Comparison of ENCODE assay signal across 26 cellular contexts in genomic region chr7:33393770-33394169, GRCh38.
"Had no signal": no experiment of that assay in that cellular context is flagged by ENCODE, and none has a peak within 500 bp of the region (broad histone marks: within the 10 kb centered on the region; RNA-seq: fewer than 3 reads in every experiment).

No MANE protein-coding gene starts in this region.

- H3K27me3 Mint-ChIP-seq: natural killer cell treated with Interleukin-12 subunit alpha and Interleukin-12 subunit beta and Interleukin-15 and Interleukin-18, amount 100 ng/mL, for 72 hours; progenitor cell of endocrine pancreas; stimulated activated naive B cell treated with anti-CD40 and anti-IgM and Interleukin-4, amounts not matched to agents 10 μg/mL and 1 μg/mL and 100 μg/mL, for 72 hours; stimulated activated naive CD8-positive, alpha-beta T cell treated with anti-CD3 and anti-CD28 coated beads, Interleukin-15, Interleukin-2, amounts not matched to agents 100 ng/mL and 50 ng/mL, for 24 hours had no signal

- DNase-seq: occipital lobe; ovary; posterior cingulate gyrus; psoas muscle; right cardiac atrium; right lobe of liver; sigmoid colon; small intestine; stimulated activated CD4-positive, alpha-beta T cell treated with anti-CD3 and anti-CD28 coated beads, Interleukin-15, amount 100 ng/mL, for 24 hours; stimulated activated CD4-positive, alpha-beta T cell treated with anti-CD3 and anti-CD28 coated beads, Interleukin-2, amount 100 ng/mL, for 24 hours; stimulated activated CD4-positive, alpha-beta T cell treated with anti-CD3 and anti-CD28 coated beads, Interleukin-2, amount 100 ng/mL, for 48 hours; stimulated activated CD4-positive, alpha-beta T cell treated with anti-CD3 and anti-CD28 coated beads, Interleukin-4, amount 100 ng/mL, for 24 hours; stimulated activated naive B cell treated with anti-CD40 and anti-IgM and Interleukin-4, amounts not matched to agents 10 μg/mL and 1 μg/mL and 100 μg/mL, for 72 hours; stimulated activated naive CD4-positive, alpha-beta T cell treated with Interleukin-2 at 50 U/mL for 16 hours; stomach; thyroid gland; trophoblast cell; upper lobe of left lung had no signal

- H3K4me3 ChIP-seq: neural progenitor cell, ovary, psoas muscle, right lobe of liver, sigmoid colon, stomach, thoracic aorta, thyroid gland, tibial nerve, upper lobe of left lung, vagina had no signal

- ATAC-seq: natural killer cell treated with Interleukin-12 subunit alpha and Interleukin-12 subunit beta and Interleukin-15 and Interleukin-18, amount 100 ng/mL, for 72 hours; psoas muscle; right cardiac atrium; right lobe of liver; stimulated activated effector memory CD8-positive, alpha-beta T cell treated with anti-CD3 and anti-CD28 coated beads, Interleukin-12 subunit alpha, Interleukin-12 subunit beta, amount 100 ng/mL, for 72 hours; stimulated activated naive B cell treated with anti-CD40 and anti-IgM and Interleukin-4, amounts not matched to agents 10 μg/mL and 1 μg/mL and 100 μg/mL, for 72 hours had no signal

- H3K4me1 Mint-ChIP-seq: stimulated activated effector memory CD8-positive, alpha-beta T cell treated with anti-CD3 and anti-CD28 coated beads, Interleukin-12 subunit alpha, Interleukin-12 subunit beta, amount 100 ng/mL, for 72 hours; stimulated activated naive B cell treated with anti-CD40 and anti-IgM and Interleukin-4, amounts not matched to agents 10 μg/mL and 1 μg/mL and 100 μg/mL, for 72 hours had no signal

- H3K27ac Mint-ChIP-seq: natural killer cell treated with Interleukin-12 subunit alpha and Interleukin-12 subunit beta and Interleukin-15 and Interleukin-18, amount 100 ng/mL, for 72 hours; neural progenitor cell; progenitor cell of endocrine pancreas; stimulated activated effector memory CD8-positive, alpha-beta T cell treated with anti-CD3 and anti-CD28 coated beads, Interleukin-12 subunit alpha, Interleukin-12 subunit beta, amount 100 ng/mL, for 72 hours; stimulated activated naive B cell treated with anti-CD40 and anti-IgM and Interleukin-4, amounts not matched to agents 10 μg/mL and 1 μg/mL and 100 μg/mL, for 72 hours; stimulated activated naive CD8-positive, alpha-beta T cell treated with anti-CD3 and anti-CD28 coated beads, Interleukin-15, Interleukin-2, amounts not matched to agents 100 ng/mL and 50 ng/mL, for 24 hours had no signal

- H3K9me3 Mint-ChIP-seq: natural killer cell treated with Interleukin-12 subunit alpha and Interleukin-12 subunit beta and Interleukin-15 and Interleukin-18, amount 100 ng/mL, for 72 hours; stimulated activated effector memory CD8-positive, alpha-beta T cell treated with anti-CD3 and anti-CD28 coated beads, Interleukin-12 subunit alpha, Interleukin-12 subunit beta, amount 100 ng/mL, for 72 hours; stimulated activated naive CD8-positive, alpha-beta T cell treated with anti-CD3 and anti-CD28 coated beads, Interleukin-15, Interleukin-2, amounts not matched to agents 100 ng/mL and 50 ng/mL, for 24 hours had no signal

- H3K4me3 Mint-ChIP-seq: natural killer cell treated with Interleukin-12 subunit alpha and Interleukin-12 subunit beta and Interleukin-15 and Interleukin-18, amount 100 ng/mL, for 72 hours; neural progenitor cell; stimulated activated effector memory CD8-positive, alpha-beta T cell treated with anti-CD3 and anti-CD28 coated beads, Interleukin-12 subunit alpha, Interleukin-12 subunit beta, amount 100 ng/mL, for 72 hours; stimulated activated naive B cell treated with anti-CD40 and anti-IgM and Interleukin-4, amounts not matched to agents 10 μg/mL and 1 μg/mL and 100 μg/mL, for 72 hours; stimulated activated naive CD8-positive, alpha-beta T cell treated with anti-CD3 and anti-CD28 coated beads, Interleukin-15, Interleukin-2, amounts not matched to agents 100 ng/mL and 50 ng/mL, for 24 hours had no signal
